9 cellular contexts compared by ENCODE assay signal in the genomic region with DNA sequence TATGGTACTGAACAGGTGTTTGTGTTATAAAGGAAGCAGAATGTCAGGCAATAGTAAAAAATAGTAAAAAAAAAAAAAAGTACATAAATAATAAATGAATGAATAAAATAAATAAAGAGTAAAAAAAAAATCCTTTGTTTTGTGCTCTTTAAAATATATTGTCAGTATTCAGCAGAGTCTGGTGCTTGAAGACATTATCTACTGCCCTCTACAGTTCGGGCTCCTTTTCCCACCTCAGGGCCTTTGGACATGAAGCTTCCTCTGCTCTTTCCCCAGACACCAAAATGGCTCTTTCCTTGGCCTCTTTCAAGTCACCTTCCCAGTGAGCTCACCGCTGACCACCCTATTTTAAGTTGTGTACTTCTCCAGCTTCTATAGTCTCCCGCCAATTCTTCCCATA.
DNase-seq lines count a peak whose midpoint lies in the region; ATAC-seq, FAIRE-seq and TF ChIP-seq lines count a peak whose summit lies in the region.
"Had no signal": no experiment of that assay in that cellular context is flagged by ENCODE, and none has a peak within 500 bp of the region (broad histone marks: within the 10 kb centered on the region; RNA-seq: fewer than 3 reads in every experiment).

No MANE protein-coding gene starts in this region.

- H3K9ac ChIP-seq in SK-N-SH, result no peak overlapping the region

- H3K9me3 ChIP-seq in SK-N-SH, result no peaks in the 10 kb centered on the region

- no peaks in the 10 kb centered on the region for H3K27me3 ChIP-seq in SK-N-SH (ENCODE audit: insufficient read depth)

- no peak for TF ChIP-seq EP300 in SK-N-SH (IDR thresholded peaks at IDR 0.05; ENCODE audit: borderline replicate concordance in 1 of 2, low read depth in 1 of 2, low read length in 1 of 2)

- FAIRE-seq in A204.1 (lab: Jason Lieb, UNC), result peak; percentile 83

- no peaks in the 10 kb centered on the region for H3K36me3 ChIP-seq in SK-N-SH (replicated peaks in 1 of 2; ENCODE audit: control insufficient read depth in 1 of 2, insufficient read depth in 2 of 2, low read length in 1 of 2)

- H2AFZ ChIP-seq in SK-N-SH (ENCODE audit: low read depth), result no peak overlapping the region

- no peaks in the 10 kb centered on the region for H3K79me2 ChIP-seq in SK-N-SH (ENCODE audit: insufficient read depth)

- peak; percentile 50 for TF ChIP-seq RAD21 in SK-N-SH (IDR thresholded peaks at IDR 0.05; ENCODE audit: low read length)

- H3K27ac ChIP-seq in SK-N-SH (ENCODE audit: low read depth in 2 of 2, low read length in 1 of 2), result no peak overlapping the region

- no peaks in the 10 kb centered on the region for H3K9me2 ChIP-seq in SK-N-SH

- 95% methylated on average over 3 of the region's 3 CpGs for WGBS in SK-N-SH (ENCODE audit: low lambda C conversion rate)

- no peak overlapping the region for H3K4me3 ChIP-seq in SK-N-SH (ENCODE audit: low read depth in 2 of 2, low read length in 1 of 2)
- H3K4me3 ChIP-seq in fibroblast of villous mesenchyme (ENCODE audit: low read depth, low read length), result no peak overlapping the region

- H3K4me1 ChIP-seq in SK-N-SH (ENCODE audit: control insufficient read depth in 1 of 2, insufficient read depth in 2 of 2, low read depth in 1 of 2, low read length in 1 of 2), result no peaks in the 10 kb centered on the region

- ATAC-seq in HG03457 (IDR thresholded peaks at IDR 0.05; ENCODE audit: unreplicated experiment) (no peak), GM18858 (IDR thresholded peaks at IDR 0.05; ENCODE audit: unreplicated experiment) (no peak), GM19328 (IDR thresholded peaks at IDR 0.05; ENCODE audit: unreplicated experiment) (no peak)
- ATAC-seq: naive thymus-derived CD4-positive, alpha-beta T cell had no signal

- CTCF ChIA-PET in SK-N-SH (lab: Yijun Ruan, JAX), result interaction anchor here (0.9 to 1.9 kb wide), 3 partner anchors 15 to 197 kb away, joined by 3 to 7 read pairs (median 4); no protein-coding TSS in a partner anchor

- no peaks in the 10 kb centered on the region for H4K20me1 ChIP-seq in SK-N-SH (ENCODE audit: insufficient read depth)

- H3K4me2 ChIP-seq in SK-N-SH, result no peak overlapping the region

- no peaks in the 10 kb centered on the region for H3F3A ChIP-seq in SK-N-SH (replicated peaks; ENCODE audit: insufficient read depth)

- peak; percentile 33; the same call in 1 of the 2 replicates for TF ChIP-seq CTCF in GM12874 (IDR thresholded peaks at IDR 0.05; ENCODE audit: insufficient read depth, low read depth, low read length)
- TF ChIP-seq CTCF in SK-N-SH (IDR thresholded peaks at IDR 0.05), result peak; percentile 35
- peak; percentile 46 for TF ChIP-seq CTCF in fibroblast of villous mesenchyme (IDR thresholded peaks at IDR 0.05; ENCODE audit: insufficient read depth, low read depth, low read length)

- POLR2A ChIA-PET in SK-N-SH (lab: Yijun Ruan, JAX), result no interaction called here

- DNase-seq in SK-N-SH (no peak), fibroblast of villous mesenchyme (ENCODE audit: low read depth) (peak; percentile 55), H4 (ENCODE audit: low spot score) (no peak)
- DNase-seq: naive thymus-derived CD4-positive, alpha-beta T cell had no signal

TF ChIP-seq in SK-N-SH, 30 proteins besides CTCF, POLR2A, EP300 and RAD21:
- no peak for TF ChIP-seq TEAD4 (IDR thresholded peaks at IDR 0.05; ENCODE audit: borderline replicate concordance, insufficient read depth)
- no peak for TF ChIP-seq GATA2 (CRISPR knock-in tag; IDR thresholded peaks at IDR 0.05)
- TF ChIP-seq EZH2phosphoT487 (IDR thresholded peaks at IDR 0.05; ENCODE audit: borderline replicate concordance, low read depth), result no peak
- peak; percentile 32 for TF ChIP-seq SMC3 (IDR thresholded peaks at IDR 0.05; ENCODE audit: low read depth, low read length)
TF ChIP-seq in SK-N-SH: peak in this region for 1.
